In the genomic region with DNA sequence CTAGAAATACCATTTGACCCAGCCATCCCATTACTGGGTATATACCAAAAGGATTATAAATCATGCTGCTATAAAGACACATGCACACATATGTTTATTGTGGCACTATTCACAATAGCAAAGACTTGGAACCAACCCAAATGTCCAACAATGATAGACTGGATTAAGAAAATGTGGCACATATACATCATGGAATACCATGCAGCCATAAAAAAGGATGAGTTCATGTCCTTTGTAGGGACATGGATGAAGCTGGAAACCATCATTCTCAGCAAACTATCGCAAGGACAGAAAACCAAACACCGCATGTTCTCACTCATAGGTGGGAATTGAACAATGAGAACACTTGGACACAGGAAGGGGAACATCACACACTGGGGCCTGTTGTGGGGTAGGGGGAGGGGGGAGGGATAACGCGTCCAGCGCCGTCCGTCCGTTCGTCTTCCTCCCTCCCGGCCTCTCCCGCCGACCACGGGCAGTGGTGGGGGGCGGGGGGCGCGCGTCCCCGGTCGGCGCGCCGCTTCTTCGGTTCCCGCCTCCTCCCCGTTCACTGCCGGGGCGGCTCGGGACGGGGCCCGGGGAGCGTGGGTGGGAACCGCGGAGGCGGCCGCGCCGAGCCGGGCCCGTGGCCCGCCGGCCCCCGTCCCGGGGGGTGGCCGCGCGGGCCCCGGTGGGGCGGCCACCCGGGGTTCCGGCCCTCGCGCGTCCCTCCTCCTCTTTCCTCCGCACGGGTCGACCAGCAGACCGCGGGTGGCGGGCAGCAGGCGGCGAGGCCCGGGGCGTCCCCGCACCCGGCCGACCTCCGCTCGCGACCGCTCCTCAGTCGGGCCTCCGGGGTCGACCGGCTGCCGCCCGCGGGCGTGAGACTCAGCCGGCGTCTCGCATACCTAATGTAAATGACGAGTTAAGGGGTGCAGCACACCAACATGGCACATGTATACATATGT, we compare ENCODE assay signal across 8 cellular contexts. TPM values are rescaled to one million over a fixed set of nuclear protein-coding genes. Genes with fewer than 3 reads are reported as not detected.
A peak's percentile ranks its signal among the peaks of the same experiment; 100 is the strongest.
DNase-seq lines count a peak whose midpoint lies in the region; ATAC-seq, FAIRE-seq and TF ChIP-seq lines count a peak whose summit lies in the region.
"Not testable (repeated sequence)": the region's sequence is repeated elsewhere in the genome, so short reads cannot be mapped to it uniquely, and the experiment has no call there.

No MANE protein-coding gene starts in this region.

- POLR2A ChIA-PET in activated CD4-positive, alpha-beta memory T cell treated with anti-CD3 and anti-CD28 coated beads, Interleukin-2, amount 10 ng/mL, durations not matched to agents 7 days and 5 days (lab: Charles Lee); HepG2 (lab: Yijun Ruan, JAX): not testable (repeated sequence)

- H3K27me3 Mint-ChIP-seq in activated CD4-positive, alpha-beta memory T cell treated with anti-CD3 and anti-CD28 coated beads, Interleukin-2, amount 10 ng/mL, durations not matched to agents 7 days and 5 days, result not testable (repeated sequence)

- not testable (repeated sequence) for H3K9me3 ChIP-seq in HUES64 (ENCODE audit: insufficient read depth, low read depth, low read length); body of pancreas; HepG2 (ENCODE audit: low read length)

- H3K4me3 ChIP-seq in GM06990 (replicated peaks; ENCODE audit: low read depth, low read length) (peak overlapping the region; percentile 37), HUES64 (ENCODE audit: low read length) (peak overlapping the region; percentile 46), HepG2 (replicated peaks in 1 of 3; ENCODE audit: insufficient read depth in 1 of 3, low read depth in 2 of 3, low read length in 3 of 3) (peak overlapping the region; percentile 50 to 69 (median 64)), retinal pigment epithelial cell (ENCODE audit: low read length) (peak overlapping the region; percentile 32), urinary bladder (ENCODE audit: low read depth, low read length) (peak overlapping the region; percentile 78)
- not testable (repeated sequence) for H3K4me3 ChIP-seq in body of pancreas

- peak; percentile 48 for ATAC-seq in body of pancreas
- peak; percentile 68 for ATAC-seq in foreskin keratinocyte
- ATAC-seq in HepG2, result peak; percentile 41

- DNase-seq in GM06990 (ENCODE audit: extremely low read depth, insufficient read length), result peak; percentile 60
- DNase-seq in activated CD4-positive, alpha-beta memory T cell treated with anti-CD3 and anti-CD28 coated beads, Interleukin-2, amount 10 ng/mL, durations not matched to agents 7 days and 5 days, result peak; percentile 26
- peak in 3 of 4 donors; percentile 26 to 52 (median 30) for DNase-seq in body of pancreas
- DNase-seq in foreskin keratinocyte; HepG2 (ENCODE audit: low spot score); retinal pigment epithelial cell (ENCODE audit: low read depth): not testable (repeated sequence)

- intact Hi-C loops in body of pancreas (cut with DNase I); HepG2 (cut with micrococcal nuclease; ENCODE audit: unreplicated experiment): not testable (repeated sequence)

- H3K9me3 Mint-ChIP-seq in activated CD4-positive, alpha-beta memory T cell treated with anti-CD3 and anti-CD28 coated beads, Interleukin-2, amount 10 ng/mL, durations not matched to agents 7 days and 5 days, result not testable (repeated sequence)

- not testable (repeated sequence) for BruUV-seq in HepG2 (replicated peaks; lab: Mats Ljungman, UMichigan)

- not testable (repeated sequence) for H2AFZ ChIP-seq in HepG2 (ENCODE audit: low read length)

- H3K36me3 ChIP-seq in GM06990 (ENCODE audit: control insufficient read depth, insufficient read depth, low read length); HUES64 (ENCODE audit: insufficient read depth, low read length); body of pancreas (replicated peaks in 1 of 2; ENCODE audit: insufficient read depth in 1 of 2, low read depth in 2 of 2); HepG2 (replicated peaks in 1 of 2; ENCODE audit: control insufficient read depth in 1 of 2, insufficient read depth in 2 of 2, low read length in 2 of 2); urinary bladder (ENCODE audit: insufficient read depth): not testable (repeated sequence)

- not testable (repeated sequence) for H3K27me3 ChIP-seq in GM06990 (replicated peaks; ENCODE audit: control insufficient read depth, insufficient read depth, low read length); HUES64 (ENCODE audit: insufficient read depth, low read length); body of pancreas; foreskin keratinocyte; HepG2 (ENCODE audit: control insufficient read depth in 1 of 2, insufficient read depth in 2 of 2, low read length in 2 of 2)

- TF ChIP-seq EP300 in HepG2 (IDR thresholded peaks at IDR 0.05; ENCODE audit: low read depth in 2 of 2, low read length in 2 of 2); HepG2 (CRISPR knock-in tag; IDR thresholded peaks at IDR 0.05; ENCODE audit: borderline replicate concordance): not testable (repeated sequence)

- not testable (repeated sequence) for H3K27ac Mint-ChIP-seq in activated CD4-positive, alpha-beta memory T cell treated with anti-CD3 and anti-CD28 coated beads, Interleukin-2, amount 10 ng/mL, durations not matched to agents 7 days and 5 days

- TF ChIP-seq POLR2A in body of pancreas (IDR thresholded peaks at IDR 0.05); HepG2 (IDR thresholded peaks at IDR 0.05; ENCODE audit: insufficient read depth in 1 of 2, low read depth in 2 of 2, low read length in 2 of 2): not testable (repeated sequence)

- not testable (repeated sequence) for H3K36me3 Mint-ChIP-seq in activated CD4-positive, alpha-beta memory T cell treated with anti-CD3 and anti-CD28 coated beads, Interleukin-2, amount 10 ng/mL, durations not matched to agents 7 days and 5 days (ENCODE audit: low read depth)

- H3K79me2 ChIP-seq in HepG2 (ENCODE audit: insufficient read depth, low read length), result not testable (repeated sequence)

- WGBS in HUES64, result 71% methylated on average over 80 of the region's 82 CpGs
- 13 to 40% methylated on average over 15 to 75 of the region's 82 CpGs for WGBS in body of pancreas, 2 donors
- WGBS in HepG2 (ENCODE audit: low lambda C conversion rate), result 5% methylated on average over 25 of the region's 82 CpGs
- 16% methylated on average over 80 of the region's 82 CpGs for WGBS in urinary bladder

- H3K4me2 ChIP-seq in HepG2 (ENCODE audit: low read depth, low read length), result peak overlapping the region; percentile 80

- H3K4me1 ChIP-seq in HUES64 (ENCODE audit: insufficient read depth, low read length); body of pancreas; foreskin keratinocyte; HepG2 (ENCODE audit: insufficient read depth, low read length); urinary bladder (ENCODE audit: insufficient read depth): not testable (repeated sequence)

- H3K9ac ChIP-seq in HUES64 (ENCODE audit: low read depth, low read length) (peak overlapping the region; percentile 47; the same call in 1 of the 2 replicates), HepG2 (ENCODE audit: insufficient read depth, low read depth, low read length) (peak overlapping the region; percentile 60; the same call in 1 of the 2 replicates)

- peaks cover 13% of the 10 kb centered on the region for H3K4me1 Mint-ChIP-seq in activated CD4-positive, alpha-beta memory T cell treated with anti-CD3 and anti-CD28 coated beads, Interleukin-2, amount 10 ng/mL, durations not matched to agents 7 days and 5 days

- not testable (repeated sequence) for TF ChIP-seq CTCF in GM06990 (IDR thresholded peaks at IDR 0.05; ENCODE audit: insufficient read depth, low read length, poor library complexity, severe bottlenecking); body of pancreas (IDR thresholded peaks at IDR 0.05); foreskin keratinocyte (conservative IDR thresholded peaks at IDR 0.05); HepG2 (CRISPR knock-in tag; IDR thresholded peaks at IDR 0.05); retinal pigment epithelial cell (conservative IDR thresholded peaks at IDR 0.05; ENCODE audit: low read depth, low read length)

- CTCF ChIA-PET in activated CD4-positive, alpha-beta memory T cell treated with anti-CD3 and anti-CD28 coated beads, Interleukin-2, amount 10 ng/mL, durations not matched to agents 7 days and 5 days (lab: Charles Lee); HepG2 (lab: Yijun Ruan, JAX; ENCODE audit: low intra/inter-chr PET ratio, low total read pairs): not testable (repeated sequence)

- not testable (repeated sequence) for TF ChIP-seq RAD21 in HepG2 (CRISPR knock-in tag; IDR thresholded peaks at IDR 0.05)

- H4K20me1 ChIP-seq in HepG2 (ENCODE audit: insufficient read depth, low read length), result not testable (repeated sequence)

- FAIRE-seq in HepG2 (lab: Jason Lieb, UNC), result peak; percentile 100

- in situ Hi-C loops in HepG2 (cut with HindIII; ENCODE audit: extremely low pct_ligation_motif_present, low pct_unique_long_range_greater_than_20kb), result not testable (repeated sequence)

- H3K4me3 Mint-ChIP-seq in activated CD4-positive, alpha-beta memory T cell treated with anti-CD3 and anti-CD28 coated beads, Interleukin-2, amount 10 ng/mL, durations not matched to agents 7 days and 5 days, result not testable (repeated sequence)

- not testable (repeated sequence) for H3K27ac ChIP-seq in HUES64 (ENCODE audit: low read depth, low read length); body of pancreas; foreskin keratinocyte; urinary bladder (ENCODE audit: low read depth)
- H3K27ac ChIP-seq in HepG2 (ENCODE audit: extremely low read length, insufficient read depth, low read length), result peak overlapping the region; percentile 9

RNA-seq across cellular contexts. Expression of gene MYO1D, which starts 54.7 kb away (rescaled TPM):
- polyA plus RNA-seq in HUES64 (2013, experiment 1 of 2), result 14.0 TPM
- 11.7 TPM for polyA plus RNA-seq in HUES64 (2013, experiment 2 of 2)
- total RNA-seq in activated CD4-positive, alpha-beta memory T cell treated with anti-CD3 and anti-CD28 coated beads, Interleukin-2, amount 10 ng/mL, durations not matched to agents 7 days and 5 days, result 10 to 100 TPM in 1 of 2 experiments, 1 to 10 TPM in 1; 8.3 to 11.1 TPM
- 10 to 100 TPM; 21.4 to 48.3 TPM for total RNA-seq in body of pancreas
- 61.6 and 62.2 TPM in 2 replicates for total RNA-seq in foreskin keratinocyte
- polyA plus RNA-seq in foreskin keratinocyte, result 24.3 and 29.5 TPM in 2 replicates
- 13.2 and 15.4 TPM in 2 replicates for total RNA-seq in HepG2 (2016; rRNA removed; fragmentation: Illumina TruSeq; extraction: Trizol)
- 3.0 and 3.6 TPM in 2 replicates for total RNA-seq in HepG2 (2016; cell fraction: cytosol; rRNA removed; fragmentation: Illumina TruSeq; extraction: Trizol; ENCODE audit: low read depth)
- total RNA-seq in HepG2 (2016; cell fraction: insoluble cytoplasmic fraction; rRNA removed; fragmentation: Illumina TruSeq; extraction: Trizol), result 12.4 and 13.8 TPM in 2 replicates
- 5.7 and 6.1 TPM in 2 replicates for total RNA-seq in HepG2 (2016; cell fraction: membrane; rRNA removed; fragmentation: Illumina TruSeq; extraction: Trizol)
- total RNA-seq in HepG2 (2016; cell fraction: nucleus; rRNA removed; fragmentation: Illumina TruSeq; extraction: Trizol), result 14.8 and 18.3 TPM in 2 replicates
- polyA plus RNA-seq in HepG2 (2011; rRNA removed), result 17.3 and 19.7 TPM in 2 replicates
- 15.1 and 24.7 TPM in 2 replicates for polyA plus RNA-seq in HepG2 (2011; cell fraction: cytosol; rRNA removed)
- polyA plus RNA-seq in HepG2 (2011; cell fraction: nucleus; rRNA removed), result 8.8 and 9.9 TPM in 2 replicates
- 21.0 and 26.3 TPM in 2 replicates for polyA plus RNA-seq in HepG2 (2012)
- 0.91 and 1.2 TPM in 2 replicates for polyA plus RNA-seq in HepG2 (2016; cell fraction: cytosol; fragmentation: Illumina TruSeq; extraction: Trizol; ENCODE audit: low read depth)
- polyA plus RNA-seq in HepG2 (2016; cell fraction: insoluble cytoplasmic fraction; fragmentation: Illumina TruSeq; extraction: Trizol; ENCODE audit: low read depth), result 11.4 and 15.7 TPM in 2 replicates
- polyA plus RNA-seq in HepG2 (2016; cell fraction: membrane; fragmentation: Illumina TruSeq; extraction: Trizol; ENCODE audit: low read depth), result 2.9 and 3.4 TPM in 2 replicates
- polyA plus RNA-seq in HepG2 (2016; cell fraction: nucleus; fragmentation: Illumina TruSeq; extraction: Trizol; ENCODE audit: insufficient read depth, low read depth), result 8.9 and 12.3 TPM in 2 replicates
- 1.8 and 19.9 TPM in 2 replicates for polyA minus RNA-seq in HepG2 (2011; rRNA and poly(A)+ RNA removed; ENCODE audit: low replicate concordance)
- 24.6 and 25.3 TPM in 2 replicates for polyA minus RNA-seq in HepG2 (2011; cell fraction: cytosol; rRNA and poly(A)+ RNA removed)
- polyA minus RNA-seq in HepG2 (2011; cell fraction: nucleus; rRNA and poly(A)+ RNA removed), result 44.4 and 61.9 TPM in 2 replicates
- 31.7 TPM for total RNA-seq in urinary bladder
- 18.7 TPM for polyA plus RNA-seq in urinary bladder
